ENCODE assay signal across 31 cellular contexts in genomic region chr9:106177216-106177615, GRCh38.
"Had no signal": no experiment of that assay in that cellular context is flagged by ENCODE, and none has a peak within 500 bp of the region (broad histone marks: within the 10 kb centered on the region; RNA-seq: fewer than 3 reads in every experiment).

No MANE protein-coding gene starts in this region.

- H3K4me1 ChIP-seq: adrenal gland, body of pancreas, breast epithelium, Peyer's patch, SJSA1 had no signal

- H3K4me1 Mint-ChIP-seq: activated CD4-positive, alpha-beta T cell treated with anti-CD3 and anti-CD28 coated beads for 36 hours; activated CD4-positive, alpha-beta T cell treated with anti-CD3 and anti-CD28 coated beads, Interleukin-2, amount 10 ng/mL, durations not matched to agents 7 days and 5 days had no signal

- H3K4me3 Mint-ChIP-seq: activated CD4-positive, alpha-beta T cell treated with anti-CD3 and anti-CD28 coated beads for 36 hours; activated CD4-positive, alpha-beta T cell treated with anti-CD3 and anti-CD28 coated beads, Interleukin-2, amount 10 ng/mL, durations not matched to agents 7 days and 5 days; activated CD8-positive, alpha-beta T cell treated with anti-CD3 and anti-CD28 coated beads, Interleukin-2, amount 10 ng/mL, durations not matched to agents 7 days and 5 days; activated naive CD4-positive, alpha-beta T cell treated with anti-CD3 and anti-CD28 coated beads for 36 hours; activated T-cell treated with anti-CD3 and anti-CD28 coated beads, Interleukin-2, amount 50 U/mL, for 24 hours; T-helper 1 cell treated with Interleukin-12 subunit alpha and Interleukin-12 subunit beta and Interleukin-4 antibody, amounts not matched to agents 30 μg/mL and 1 μg/mL, for 36 hours; T-helper 2 cell treated with Interferon-gamma antibody and Interleukin-4, amounts not matched to agents 5 μg/mL and 100 μg/mL, for 36 hours had no signal

- ATAC-seq: activated CD4-positive, alpha-beta T cell treated with anti-CD3 and anti-CD28 coated beads for 36 hours; activated CD4-positive, CD25-positive, alpha-beta regulatory T cell treated with anti-CD3 and anti-CD28 coated beads, Interleukin-2, amount 50 U/mL, for 24 hours; activated CD8-positive, alpha-beta T cell treated with anti-CD3 and anti-CD28 coated beads, Interleukin-2, amount 10 ng/mL, durations not matched to agents 7 days and 5 days; activated naive CD4-positive, alpha-beta T cell treated with anti-CD3 and anti-CD28 coated beads, Interleukin-2, amount 50 U/mL, for 72 hours; body of pancreas; K562 had no signal

- H3K36me3 Mint-ChIP-seq: activated naive CD4-positive, alpha-beta T cell treated with anti-CD3 and anti-CD28 coated beads, Interleukin-2, amount 50 U/mL, for 72 hours had no signal

- H3K27ac ChIP-seq: adrenal gland, body of pancreas, breast epithelium, Peyer's patch, SJSA1 had no signal

- DNase-seq: activated CD4-positive, alpha-beta T cell treated with anti-CD3 and anti-CD28 coated beads for 36 hours; activated CD4-positive, alpha-beta T cell treated with anti-CD3 and anti-CD28 coated beads, Interleukin-2, amount 10 ng/mL, durations not matched to agents 7 days and 5 days; activated CD4-positive, alpha-beta T cell treated with anti-CD3 and anti-CD28 coated beads, Interleukin-2, amount 50 U/mL, for 48 hours; activated CD8-positive, alpha-beta T cell treated with anti-CD3 and anti-CD28 coated beads, Interleukin-2, amount 10 ng/mL, durations not matched to agents 7 days and 5 days; activated gamma-delta T cell treated with Interleukin-2 at 50 U/mL for 16 hours; activated naive CD4-positive, alpha-beta T cell treated with anti-CD3 and anti-CD28 coated beads for 36 hours; activated T-cell treated with anti-CD3 and anti-CD28 coated beads, Interleukin-2, amount 50 U/mL, for 24 hours; adrenal gland; body of pancreas; NCI-H1092 treated with DMSO at 0.1 percent for 48 hours; NCI-H1417 treated with DMSO at 0.1 percent for 48 hours; NCI-H187 treated with DMSO at 0.1 percent for 48 hours; NCI-H2081; NCI-H2171 treated with DMSO at 0.1 percent for 48 hours; NCI-H2227 treated with DMSO at 0.1 percent for 48 hours; NCI-H446; NCI-H510A treated with DMSO at 0.1 percent for 48 hours; NCI-H526 treated with DMSO at 0.1 percent for 48 hours; NCI-H774; Peyer's patch; RPMI8226; SHP77 treated with DMSO at 0.1 percent for 48 hours; SK-N-SH had no signal

- H3K36me3 ChIP-seq: adrenal gland, breast epithelium, Peyer's patch, SJSA1 had no signal

- H3K9me3 Mint-ChIP-seq: activated CD4-positive, alpha-beta T cell treated with anti-CD3 and anti-CD28 coated beads, Interleukin-2, amount 10 ng/mL, durations not matched to agents 7 days and 5 days; activated naive CD4-positive, alpha-beta T cell treated with anti-CD3 and anti-CD28 coated beads, Interleukin-2, amount 50 U/mL, for 72 hours; T-helper 1 cell treated with Interleukin-12 subunit alpha and Interleukin-12 subunit beta and Interleukin-4 antibody, amounts not matched to agents 30 μg/mL and 1 μg/mL, for 36 hours; T-helper 2 cell treated with Interferon-gamma antibody and Interleukin-4, amounts not matched to agents 5 μg/mL and 100 μg/mL, for 36 hours had no signal

- H3K9me3 ChIP-seq: adrenal gland, body of pancreas, breast epithelium, Peyer's patch, SJSA1, SK-N-SH had no signal

- H3K27ac Mint-ChIP-seq: activated CD4-positive, alpha-beta T cell treated with anti-CD3 and anti-CD28 coated beads for 36 hours; activated CD4-positive, alpha-beta T cell treated with anti-CD3 and anti-CD28 coated beads, Interleukin-2, amount 10 ng/mL, durations not matched to agents 7 days and 5 days; activated CD8-positive, alpha-beta T cell treated with anti-CD3 and anti-CD28 coated beads, Interleukin-2, amount 10 ng/mL, durations not matched to agents 7 days and 5 days; activated naive CD4-positive, alpha-beta T cell treated with anti-CD3 and anti-CD28 coated beads for 36 hours; activated naive CD4-positive, alpha-beta T cell treated with anti-CD3 and anti-CD28 coated beads, Interleukin-2, amount 50 U/mL, for 72 hours; activated T-cell treated with anti-CD3 and anti-CD28 coated beads, Interleukin-2, amount 50 U/mL, for 24 hours; activated T-helper 2 cell treated with anti-CD3 and anti-CD28 coated beads, Interferon-gamma antibody, Interleukin-2, Interleukin-4, amounts not matched to agents 10 μg/mL and 5 μg/mL and 100 μg/mL, durations not matched to agents 14 hours and 24 hours and 36 hours; T-helper 1 cell treated with Interleukin-12 subunit alpha and Interleukin-12 subunit beta and Interleukin-4 antibody, amounts not matched to agents 30 μg/mL and 1 μg/mL, for 36 hours; T-helper 2 cell treated with Interferon-gamma antibody and Interleukin-4, amounts not matched to agents 5 μg/mL and 100 μg/mL, for 36 hours had no signal

- H3K27me3 ChIP-seq: adrenal gland, body of pancreas, breast epithelium, Peyer's patch, SJSA1 had no signal

- H3K27me3 Mint-ChIP-seq: activated CD4-positive, alpha-beta T cell treated with anti-CD3 and anti-CD28 coated beads for 36 hours; activated CD4-positive, alpha-beta T cell treated with anti-CD3 and anti-CD28 coated beads, Interleukin-2, amount 10 ng/mL, durations not matched to agents 7 days and 5 days; activated T-cell treated with anti-CD3 and anti-CD28 coated beads, Interleukin-2, amount 50 U/mL, for 24 hours had no signal

- H3K4me3 ChIP-seq: adrenal gland, body of pancreas, breast epithelium, K562, Peyer's patch, SJSA1 had no signal
